9 cellular contexts compared by ENCODE assay signal in genomic region chr1:173406783-173407230, GRCh38.
A peak's percentile ranks its signal among the peaks of the same experiment; 100 is the strongest.
DNase-seq lines count a peak whose midpoint lies in the region; ATAC-seq, FAIRE-seq and TF ChIP-seq lines count a peak whose summit lies in the region.
"Had no signal": no experiment of that assay in that cellular context is flagged by ENCODE, and none has a peak within 500 bp of the region (broad histone marks: within the 10 kb centered on the region; RNA-seq: fewer than 3 reads in every experiment).

No MANE protein-coding gene starts in this region.

- TF ChIP-seq RAD21 in HepG2 (CRISPR knock-in tag; IDR thresholded peaks at IDR 0.05): no peak

- TF ChIP-seq POLR2A in right lobe of liver (IDR thresholded peaks at IDR 0.05) (no peak), HepG2 (IDR thresholded peaks at IDR 0.05; ENCODE audit: insufficient read depth in 1 of 2, low read depth in 2 of 2, low read length in 2 of 2) (no peak)

- H4K20me1 ChIP-seq in HepG2 (ENCODE audit: insufficient read depth, low read length): no peaks in the 10 kb centered on the region

- no peak for FAIRE-seq in HepG2 (lab: Jason Lieb, UNC)

- peaks cover 20% of the 10 kb centered on the region for H3K36me3 Mint-ChIP-seq in T-cell

- H3K4ac ChIP-seq in mesenchymal stem cell (ENCODE audit: low read depth in 1 of 2, low read length in 2 of 2): peak overlapping the region in 1 of 2 experiments; percentile 32

- peak overlapping the region in 1 of 2 experiments; percentile 4 for H2BK12ac ChIP-seq in mesenchymal stem cell (ENCODE audit: low read length in 2 of 2)

- H2AK5ac ChIP-seq in mesenchymal stem cell (ENCODE audit: low read length, severe bottlenecking): peak overlapping the region; percentile 68

- H2BK5ac ChIP-seq in mesenchymal stem cell (ENCODE audit: low read depth, low read length, poor library complexity, severe bottlenecking): no peak overlapping the region

- no peaks in the 10 kb centered on the region for H3K9me3 Mint-ChIP-seq in T-cell

- H3K36me3 ChIP-seq in right lobe of liver (no peaks in the 10 kb centered on the region), HepG2 (replicated peaks in 1 of 2; ENCODE audit: control insufficient read depth in 1 of 2, insufficient read depth in 2 of 2, low read length in 2 of 2) (no peaks in the 10 kb centered on the region), mesenchymal stem cell (ENCODE audit: control insufficient read depth in 1 of 2, insufficient read depth in 2 of 2, low read depth in 1 of 2, low read length in 2 of 2) (peaks cover 2 to 8% of the 10 kb centered on the region in 2 experiments)

- H2BK15ac ChIP-seq in mesenchymal stem cell (ENCODE audit: low read depth, poor library complexity, severe bottlenecking): no peak overlapping the region

- 52% methylated on average over 7 of the region's 8 CpGs for WGBS in right lobe of liver (ENCODE audit: insufficient coverage, low coverage, low lambda C conversion rate, missing lambda C conversion rate)
- WGBS in HepG2 (ENCODE audit: low lambda C conversion rate): 87% methylated on average over 8 of the region's 8 CpGs
- 90% methylated on average over 8 of the region's 8 CpGs for WGBS in mesenchymal stem cell

- H3K23ac ChIP-seq in mesenchymal stem cell (ENCODE audit: low read length in 2 of 2): no peak overlapping the region

- no peaks in the 10 kb centered on the region for H3K27me3 Mint-ChIP-seq in T-cell

- CTCF ChIA-PET in HepG2 (lab: Yijun Ruan, JAX; ENCODE audit: low intra/inter-chr PET ratio, low total read pairs): no interaction called here
- CTCF ChIA-PET in T-cell (lab: Charles Lee): interaction anchor here in 1 of 2 donors (0.7 to 1.5 kb wide), 3 partner anchors 23 to 1501 kb away, joined by 3 to 4 read pairs (median 4); no protein-coding TSS in a partner anchor

- no peaks in the 10 kb centered on the region for H3K27me3 ChIP-seq in right lobe of liver
- no peaks in the 10 kb centered on the region for H3K27me3 ChIP-seq in HepG2 (ENCODE audit: control insufficient read depth in 1 of 2, insufficient read depth in 2 of 2, low read length in 2 of 2)
- no peaks in the 10 kb centered on the region for H3K27me3 ChIP-seq in mesenchymal stem cell (ENCODE audit: control insufficient read depth in 1 of 2, insufficient read depth in 1 of 2, low read length in 2 of 2)

- H3K9ac ChIP-seq in HepG2 (ENCODE audit: insufficient read depth, low read depth, low read length): no peak overlapping the region
- no peak overlapping the region for H3K9ac ChIP-seq in mesenchymal stem cell (ENCODE audit: low read length)

- H4K8ac ChIP-seq in mesenchymal stem cell (ENCODE audit: low read length): peak overlapping the region; percentile 21

- no peak for TF ChIP-seq CTCF in right lobe of liver (IDR thresholded peaks at IDR 0.05)
- TF ChIP-seq CTCF in HepG2 (CRISPR knock-in tag; IDR thresholded peaks at IDR 0.05): no peak

- H3K4me3 ChIP-seq in right lobe of liver: no peak overlapping the region
- H3K4me3 ChIP-seq in HepG2 (replicated peaks in 1 of 3; ENCODE audit: insufficient read depth in 1 of 3, low read depth in 2 of 3, low read length in 3 of 3): no peak overlapping the region
- no peak overlapping the region for H3K4me3 ChIP-seq in mesenchymal stem cell (ENCODE audit: insufficient read depth in 1 of 2, low read depth in 1 of 2, low read length in 2 of 2)

- no peak overlapping the region for H2BK120ac ChIP-seq in mesenchymal stem cell (ENCODE audit: low read depth, low read length)

- H3K9me3 ChIP-seq in right lobe of liver (no peaks in the 10 kb centered on the region), HepG2 (ENCODE audit: low read length) (no peaks in the 10 kb centered on the region), mesenchymal stem cell (ENCODE audit: control insufficient read depth, low read length) (no peaks in the 10 kb centered on the region)

- ATAC-seq in right lobe of liver (peak; percentile 48 to 70 (median 56)), HepG2 (no peak), T-cell (replicated peaks in 1 of 4) (peak in 1 of 4 experiments; percentile 57)

- BruUV-seq in HepG2 (replicated peaks; lab: Mats Ljungman, UMichigan): no TSS peak

- no peaks in the 10 kb centered on the region for H3K79me1 ChIP-seq in mesenchymal stem cell (replicated peaks; ENCODE audit: low read length, poor library complexity, severe bottlenecking)

- H3K4me1 Mint-ChIP-seq in T-cell: peaks cover 28 to 41% (median 36%) of the 10 kb centered on the region in 3 donors

- H3K79me2 ChIP-seq in HepG2 (ENCODE audit: insufficient read depth, low read length): no peaks in the 10 kb centered on the region

- H3K4me1 ChIP-seq in right lobe of liver (no peaks in the 10 kb centered on the region), HepG2 (ENCODE audit: insufficient read depth, low read length) (no peaks in the 10 kb centered on the region), mesenchymal stem cell (ENCODE audit: control insufficient read depth, insufficient read depth, low read depth, low read length) (peaks cover 5% of the 10 kb centered on the region)

- peak overlapping the region; percentile 34 for H4K91ac ChIP-seq in mesenchymal stem cell (ENCODE audit: low read length)

- peak overlapping the region in 1 of 2 donors; percentile 61 for H3K27ac Mint-ChIP-seq in T-cell

- H3K4me2 ChIP-seq in HepG2 (ENCODE audit: low read depth, low read length) (no peak overlapping the region), mesenchymal stem cell (ENCODE audit: low read length, poor library complexity, severe bottlenecking) (no peak overlapping the region)

- in situ Hi-C loops in HepG2 (cut with HindIII; ENCODE audit: extremely low pct_ligation_motif_present, low pct_unique_long_range_greater_than_20kb): no loop called here

- intact Hi-C loops in right lobe of liver (cut with DNase I): no loop called here
- intact Hi-C loops in HepG2 (cut with micrococcal nuclease; ENCODE audit: unreplicated experiment): loop anchor here (5.0 kb wide), 1 partner anchor 660 kb away; no protein-coding TSS in a partner anchor

- H2AFZ ChIP-seq in HepG2 (ENCODE audit: low read length) (no peak overlapping the region), mesenchymal stem cell (ENCODE audit: low read depth, low read length) (no peak overlapping the region)

- H3K14ac ChIP-seq in mesenchymal stem cell (ENCODE audit: low read length in 2 of 2): peak overlapping the region in 1 of 2 experiments; percentile 89

- H3K18ac ChIP-seq in mesenchymal stem cell (ENCODE audit: low read depth in 1 of 2, low read length in 2 of 2): peak overlapping the region; percentile 32 to 45

- TF ChIP-seq EP300 in HepG2 (IDR thresholded peaks at IDR 0.05; ENCODE audit: low read depth in 2 of 2, low read length in 2 of 2) (no peak), HepG2 (CRISPR knock-in tag; IDR thresholded peaks at IDR 0.05; ENCODE audit: borderline replicate concordance) (no peak)

- no peak for DNase-seq in right lobe of liver
- no peak for DNase-seq in HepG2 (ENCODE audit: low spot score)
- DNase-seq in T-cell: no peak
- no peak for DNase-seq in mesenchymal stem cell
- DNase-seq in GDM1 (lab: John Stamatoyannopoulos, UW): no peak
- no peak for DNase-seq in globus pallidus (ENCODE audit: low spot score)
- no peak for DNase-seq in activated CD4-positive, CD25-positive, alpha-beta regulatory T cell treated with anti-CD3 and anti-CD28 coated beads, Interleukin-2, amount 50 U/mL, for 72 hours
- DNase-seq in NCI-H82 treated with DMSO at 0.1 percent for 48 hours (lab: John Stamatoyannopoulos, UW; ENCODE audit: unreplicated experiment): no peak
- DNase-seq: NCI-H1436 had no signal

- POLR2A ChIA-PET in HepG2 (lab: Yijun Ruan, JAX): no interaction called here
- POLR2A ChIA-PET in T-cell (lab: Charles Lee): no interaction called here

- H3K27ac ChIP-seq in right lobe of liver (no peak overlapping the region), HepG2 (ENCODE audit: extremely low read length, insufficient read depth, low read length) (no peak overlapping the region), mesenchymal stem cell (ENCODE audit: low read length, poor library complexity, severe bottlenecking) (no peak overlapping the region)

- peak overlapping the region; percentile 37 to 74 (median 44) for H3K4me3 Mint-ChIP-seq in T-cell

TF ChIP-seq in HepG2, 621 proteins besides CTCF, POLR2A, EP300 and RAD21 (continues in another document):
- TF ChIP-seq HNRNPK (IDR thresholded peaks at IDR 0.05; ENCODE audit: low read depth, low read length, poor library complexity, severe bottlenecking): no peak
- no peak for TF ChIP-seq AGO1 (IDR thresholded peaks at IDR 0.05; ENCODE audit: low read depth, low read length, poor library complexity, severe bottlenecking)
- no peak for TF ChIP-seq KMT2B (CRISPR knock-in tag; IDR thresholded peaks at IDR 0.05)
- no peak for TF ChIP-seq ZMAT3 (CRISPR knock-in tag; conservative IDR thresholded peaks at IDR 0.05)
- TF ChIP-seq HMG20A (CRISPR knock-in tag; IDR thresholded peaks at IDR 0.05; ENCODE audit: borderline replicate concordance): no peak
- TF ChIP-seq ZNF770 (CRISPR knock-in tag; IDR thresholded peaks at IDR 0.05): no peak
- no peak for TF ChIP-seq GLMP (CRISPR knock-in tag; IDR thresholded peaks at IDR 0.05; ENCODE audit: borderline replicate concordance)
- TF ChIP-seq ZNF629 (CRISPR knock-in tag; conservative IDR thresholded peaks at IDR 0.05): no peak
